In genomic region chr14:35292770-35293561, GRCh38 we compare ENCODE assay signal across 7 cellular contexts. TPM values are rescaled to one million over a fixed set of nuclear protein-coding genes. Genes with fewer than 3 reads are reported as not detected.
DNase-seq lines count a peak whose midpoint lies in the region; ATAC-seq and TF ChIP-seq lines count a peak whose summit lies in the region.

No MANE protein-coding gene starts in this region.

- DNase-seq in astrocyte of the cerebellum (ENCODE audit: low read depth), result no peak
- no peak for DNase-seq in lower leg skin (ENCODE audit: low spot score in 2 of 2)
- no peak for DNase-seq in upper lobe of right lung
- no peak for DNase-seq in omental fat pad (ENCODE audit: low spot score)
- DNase-seq in DMS114 treated with DMSO at 0.1 percent for 48 hours (lab: John Stamatoyannopoulos, UW; ENCODE audit: unreplicated experiment), result no peak

- no peaks in the 10 kb centered on the region for H3K27me3 ChIP-seq in upper lobe of right lung

- ATAC-seq in GM19328 (IDR thresholded peaks at IDR 0.05; ENCODE audit: unreplicated experiment) (peak; percentile 2), HG03439 (IDR thresholded peaks at IDR 0.05; ENCODE audit: unreplicated experiment) (peak; percentile 9), upper lobe of right lung (no peak), omental fat pad (ENCODE audit: low FRiP score) (no peak)

- no peak for TF ChIP-seq CTCF in astrocyte of the cerebellum (IDR thresholded peaks at IDR 0.05; ENCODE audit: low read depth, low read length, missing control alignments)
- no peak for TF ChIP-seq CTCF in lower leg skin (IDR thresholded peaks at IDR 0.05)
- no peak for TF ChIP-seq CTCF in upper lobe of right lung (IDR thresholded peaks at IDR 0.05)
- no peak for TF ChIP-seq CTCF in omental fat pad (IDR thresholded peaks at IDR 0.05)

- in situ Hi-C loops in astrocyte of the cerebellum (cut with HindIII; ENCODE audit: low sequenced_read_pairs), result no loop called here

- WGBS in lower leg skin, 2 donors, result 5 to 6% methylated on average over 14 of the region's 14 CpGs

- H3K4me3 ChIP-seq in astrocyte of the cerebellum (ENCODE audit: low read depth, low read length) (peak overlapping the region; percentile 83), lower leg skin (ENCODE audit: low read depth, poor library complexity, severe bottlenecking) (peak overlapping the region; percentile 73), upper lobe of right lung (peak overlapping the region; percentile 94)

- no peaks in the 10 kb centered on the region for H3K36me3 ChIP-seq in upper lobe of right lung

- H3K9me3 ChIP-seq in upper lobe of right lung, result no peaks in the 10 kb centered on the region

- intact Hi-C loops in lower leg skin (cut with DNase I; ENCODE audit: low total_unique reads) (no loop called here), upper lobe of right lung (cut with DNase I) (loop anchor here (10.0 kb wide), 1 partner anchor 112 kb away; the partner anchor contains the start of gene NFKBIA)

- no peak for TF ChIP-seq POLR2A in lower leg skin (IDR thresholded peaks at IDR 0.05)

- peaks cover 35% of the 10 kb centered on the region for H3K4me1 ChIP-seq in upper lobe of right lung

- H3K27ac ChIP-seq in upper lobe of right lung, result peak overlapping the region; percentile 91

RNA-seq across cellular contexts. Expression of gene PSMA6, which starts 0.8 kb away (rescaled TPM):
- 100 to 1,000 TPM in 2 of 4 donors, 10 to 100 TPM in 2; 62.7 to 175 (median 102) TPM for total RNA-seq in lower leg skin
- total RNA-seq in upper lobe of right lung, result 157 TPM
- total RNA-seq in omental fat pad, result 100 to 1,000 TPM; 158 to 180 (median 170) TPM

Comparison
In these comparisons a context has a peak if more than half of its experiments do, and no peak if none do; other contexts are left out.
1. ATAC-seq: peak in GM19328 (single experiment) and HG03439 (single experiment); none in upper lobe of right lung (single experiment) and omental fat pad (single experiment).
2. Peak in every context shown above with its lines, with median percentiles within 50 percentile points of each other: H3K4me3 ChIP-seq.